16 cellular contexts compared by ENCODE assay signal in the genomic region with DNA sequence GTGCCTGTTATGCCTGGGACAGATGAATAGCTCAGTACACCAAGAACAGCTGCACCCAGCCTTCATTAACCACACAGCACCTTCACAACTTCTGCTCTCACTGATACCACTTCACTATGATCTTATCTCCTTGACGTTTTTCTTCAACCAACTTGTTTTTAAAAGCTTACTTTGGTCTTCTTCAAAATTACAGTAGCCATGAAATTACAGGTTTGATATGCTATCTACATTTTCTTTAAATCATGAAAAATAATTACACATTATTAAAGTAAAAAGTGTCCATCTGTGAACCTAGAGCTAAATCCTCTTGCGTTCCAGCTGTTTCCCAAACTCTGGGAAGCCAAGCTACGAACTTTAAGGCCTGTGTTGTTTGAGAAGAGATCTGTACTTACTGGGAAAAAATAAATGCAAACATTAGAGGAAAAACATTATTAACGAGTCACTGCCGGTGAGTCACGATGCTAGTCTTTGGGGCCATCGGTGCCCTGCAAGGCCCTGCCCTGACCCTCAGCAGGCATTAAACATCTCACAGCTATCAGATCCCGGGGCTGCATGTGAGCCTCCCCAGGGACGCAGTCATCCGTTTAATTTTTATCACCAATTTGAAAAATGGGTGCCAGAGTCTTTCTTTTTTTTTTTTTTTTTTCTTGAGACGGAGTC. TPM values are rescaled to one million over a fixed set of nuclear protein-coding genes. Genes with fewer than 3 reads are reported as not detected.
DNase-seq lines count a peak whose midpoint lies in the region; ATAC-seq and TF ChIP-seq lines count a peak whose summit lies in the region.
"Had no signal": no experiment of that assay in that cellular context is flagged by ENCODE, and none has a peak within 500 bp of the region (broad histone marks: within the 10 kb centered on the region; RNA-seq: fewer than 3 reads in every experiment).

No MANE protein-coding gene starts in this region.

- no peaks in the 10 kb centered on the region for H3K36me3 ChIP-seq in SJCRH30
- no peaks in the 10 kb centered on the region for H3K36me3 ChIP-seq in fibroblast of lung (ENCODE audit: control insufficient read depth, insufficient read depth, low read length)
- peaks cover 6% of the 10 kb centered on the region for H3K36me3 ChIP-seq in thymus (ENCODE audit: control insufficient read depth, insufficient read depth)
- no peaks in the 10 kb centered on the region for H3K36me3 ChIP-seq in naive thymus-derived CD4-positive, alpha-beta T cell (ENCODE audit: control insufficient read depth in 2 of 3, insufficient read depth in 3 of 3, low read length in 3 of 3)

- no peak overlapping the region for H3K9ac ChIP-seq in fibroblast of lung (ENCODE audit: insufficient read depth, low read length)

- no peaks in the 10 kb centered on the region for H4K20me1 ChIP-seq in fibroblast of lung (ENCODE audit: control insufficient read depth, extremely low read depth, insufficient read depth, low read length)

- peaks cover 0 to 26% (median 5%) of the 10 kb centered on the region in 5 donors for H3K36me3 Mint-ChIP-seq in naive thymus-derived CD4-positive, alpha-beta T cell
- H3K36me3 Mint-ChIP-seq: naive B cell had no signal

- no peak overlapping the region for H3K4me2 ChIP-seq in fibroblast of lung (ENCODE audit: extremely low read depth, insufficient read depth, low read length)

- intact Hi-C loops in left cardiac atrium (cut with DNase I): no loop called here
- intact Hi-C loops in naive thymus-derived CD4-positive, alpha-beta T cell (cut with micrococcal nuclease): no loop called here

- H3K4me3 Mint-ChIP-seq in naive thymus-derived CD4-positive, alpha-beta T cell: no peak overlapping the region
- H3K4me3 Mint-ChIP-seq: activated CD4-positive, alpha-beta T cell treated with anti-CD3 and anti-CD28 coated beads, Interleukin-2, amount 10 ng/mL, durations not matched to agents 24 days and 14 days; activated T-cell treated with anti-CD3 and anti-CD28 coated beads, Interleukin-2, amount 50 U/mL, for 24 hours; CD8-positive, alpha-beta T cell; naive B cell had no signal

- no peak for TF ChIP-seq CTCF in fibroblast of lung (conservative IDR thresholded peaks at IDR 0.05 in 1 of 2, IDR thresholded peaks at IDR 0.05 in 1 of 2; ENCODE audit: low read depth in 1 of 2, low read length in 2 of 2)

- no peak overlapping the region for H2AFZ ChIP-seq in fibroblast of lung (ENCODE audit: low read length)

- no peak overlapping the region for H3K4me3 ChIP-seq in SJCRH30
- H3K4me3 ChIP-seq in fibroblast of lung (replicated peaks in 1 of 4; ENCODE audit: control extremely low read depth in 1 of 4, insufficient read depth in 1 of 4, low read depth in 3 of 4, low read length in 4 of 4): no peak overlapping the region
- H3K4me3 ChIP-seq in thymus (ENCODE audit: low read length): no peak overlapping the region
- no peak overlapping the region for H3K4me3 ChIP-seq in naive thymus-derived CD4-positive, alpha-beta T cell (ENCODE audit: low read length)
- H3K4me3 ChIP-seq: left lung had no signal

- DNase-seq in NCI-H2227 treated with DMSO at 0.1 percent for 48 hours (lab: John Stamatoyannopoulos, UW) (peak; percentile 41), NCI-H2227 (lab: John Stamatoyannopoulos, UW; ENCODE audit: unreplicated experiment) (no peak), SJCRH30 (peak; percentile 85 to 94), fibroblast of lung (ENCODE audit: low read depth in 2 of 2) (peak; percentile 27 to 42), left cardiac atrium (no peak)
- no peak for DNase-seq in naive thymus-derived CD4-positive, alpha-beta T cell
- DNase-seq: 8988T; activated CD4-positive, alpha-beta T cell treated with anti-CD3 and anti-CD28 coated beads, Interleukin-2, amount 10 ng/mL, durations not matched to agents 24 days and 14 days; activated T-cell treated with anti-CD3 and anti-CD28 coated beads, Interleukin-2, amount 50 U/mL, for 24 hours; CD8-positive, alpha-beta T cell; left lung; naive B cell; NCI-H1105 treated with DMSO at 0.1 percent for 48 hours; substantia nigra had no signal

- H3K9me3 Mint-ChIP-seq in naive thymus-derived CD4-positive, alpha-beta T cell: no peaks in the 10 kb centered on the region
- H3K9me3 Mint-ChIP-seq: activated CD4-positive, alpha-beta T cell treated with anti-CD3 and anti-CD28 coated beads, Interleukin-2, amount 10 ng/mL, durations not matched to agents 24 days and 14 days; activated T-cell treated with anti-CD3 and anti-CD28 coated beads, Interleukin-2, amount 50 U/mL, for 24 hours; CD8-positive, alpha-beta T cell; naive B cell had no signal

- H3K27me3 Mint-ChIP-seq in naive thymus-derived CD4-positive, alpha-beta T cell: no peaks in the 10 kb centered on the region
- H3K27me3 Mint-ChIP-seq: activated CD4-positive, alpha-beta T cell treated with anti-CD3 and anti-CD28 coated beads, Interleukin-2, amount 10 ng/mL, durations not matched to agents 24 days and 14 days; activated T-cell treated with anti-CD3 and anti-CD28 coated beads, Interleukin-2, amount 50 U/mL, for 24 hours; naive B cell had no signal

- no peaks in the 10 kb centered on the region for H3K9me3 ChIP-seq in SJCRH30 (replicated peaks)
- H3K9me3 ChIP-seq in fibroblast of lung (ENCODE audit: control insufficient read depth, insufficient read depth, low read depth, low read length): no peaks in the 10 kb centered on the region
- H3K9me3 ChIP-seq in thymus (ENCODE audit: control insufficient read depth): no peaks in the 10 kb centered on the region
- no peaks in the 10 kb centered on the region for H3K9me3 ChIP-seq in naive thymus-derived CD4-positive, alpha-beta T cell (ENCODE audit: control insufficient read depth in 2 of 3, low read length in 3 of 3)
- H3K9me3 ChIP-seq: left lung had no signal

- WGBS in thymus: 82% methylated on average over 11 of the region's 11 CpGs

- H3K4me1 Mint-ChIP-seq in naive thymus-derived CD4-positive, alpha-beta T cell: peaks cover 0 to 3% (median 0%) of the 10 kb centered on the region in 7 donors
- H3K4me1 Mint-ChIP-seq: activated CD4-positive, alpha-beta T cell treated with anti-CD3 and anti-CD28 coated beads, Interleukin-2, amount 10 ng/mL, durations not matched to agents 24 days and 14 days; naive B cell had no signal

- H3K4me1 ChIP-seq in SJCRH30 (peaks cover 35% of the 10 kb centered on the region), fibroblast of lung (ENCODE audit: control insufficient read depth, extremely low read depth, insufficient read depth, low read length) (no peaks in the 10 kb centered on the region), thymus (ENCODE audit: control insufficient read depth, insufficient read depth, low read length) (peaks cover 7% of the 10 kb centered on the region)
- no peaks in the 10 kb centered on the region for H3K4me1 ChIP-seq in naive thymus-derived CD4-positive, alpha-beta T cell (ENCODE audit: control insufficient read depth in 2 of 2, insufficient read depth in 2 of 2, low read length in 2 of 2)
- H3K4me1 ChIP-seq: left lung had no signal

- no peaks in the 10 kb centered on the region for H3K79me2 ChIP-seq in fibroblast of lung (ENCODE audit: control insufficient read depth, insufficient read depth, low read length)

- H3K27ac Mint-ChIP-seq in naive thymus-derived CD4-positive, alpha-beta T cell: no peak overlapping the region
- H3K27ac Mint-ChIP-seq: activated T-cell treated with anti-CD3 and anti-CD28 coated beads, Interleukin-2, amount 50 U/mL, for 24 hours; CD8-positive, alpha-beta T cell; naive B cell had no signal

- ATAC-seq in HG03196 (IDR thresholded peaks at IDR 0.05; ENCODE audit: unreplicated experiment): no peak
- ATAC-seq in left cardiac atrium: no peak
- no peak for ATAC-seq in naive thymus-derived CD4-positive, alpha-beta T cell
- ATAC-seq: CD8-positive, alpha-beta T cell; left lung had no signal

- CTCF ChIA-PET in naive thymus-derived CD4-positive, alpha-beta T cell (lab: Charles Lee): interaction anchor here (0.7 to 1.1 kb wide), 2 partner anchors 49 to 85 kb away, joined by 3 to 4 read pairs; no protein-coding TSS in a partner anchor

- no peaks in the 10 kb centered on the region for H3K27me3 ChIP-seq in SJCRH30
- no peaks in the 10 kb centered on the region for H3K27me3 ChIP-seq in fibroblast of lung (ENCODE audit: control insufficient read depth, insufficient read depth, low read length)
- no peaks in the 10 kb centered on the region for H3K27me3 ChIP-seq in thymus (ENCODE audit: control insufficient read depth, insufficient read depth)
- H3K27me3 ChIP-seq in naive thymus-derived CD4-positive, alpha-beta T cell (ENCODE audit: control insufficient read depth in 2 of 2, insufficient read depth in 2 of 2, low read length in 2 of 2): no peaks in the 10 kb centered on the region
- H3K27me3 ChIP-seq: left lung had no signal

- POLR2A ChIA-PET in naive thymus-derived CD4-positive, alpha-beta T cell (lab: Charles Lee): no interaction called here

- H3K27ac ChIP-seq in SJCRH30: peak overlapping the region; percentile 97
- no peak overlapping the region for H3K27ac ChIP-seq in fibroblast of lung (ENCODE audit: insufficient read depth, low read length)
- peak overlapping the region; percentile 71 for H3K27ac ChIP-seq in thymus (ENCODE audit: low read depth)
- no peak overlapping the region for H3K27ac ChIP-seq in naive thymus-derived CD4-positive, alpha-beta T cell (ENCODE audit: low read depth, low read length)
- H3K27ac ChIP-seq: left lung had no signal

RNA-seq across cellular contexts. Expression of gene GPR153, which starts 56.3 kb away (rescaled TPM):
- 58.2 and 61.3 TPM in 2 replicates for total RNA-seq in SJCRH30 (2014; rRNA removed; shearing (Covaris generic))
- total RNA-seq in fibroblast of lung (8.9 and 13.4 TPM in 2 replicates), left cardiac atrium (10 to 100 TPM in 1 of 2 donors, 1 to 10 TPM in 1; 9.7 to 10.5 TPM)
- polyA plus RNA-seq in fibroblast of lung (4.0 and 8.5 TPM in 2 replicates), thymus (5.6 TPM)
- polyA plus RNA-seq in fibroblast of lung (2012): 5.6 and 13.9 TPM in 2 replicates
- 12.9 and 21.1 TPM in 2 replicates for polyA minus RNA-seq in fibroblast of lung (ENCODE audit: low replicate concordance)
- total RNA-seq in naive thymus-derived CD4-positive, alpha-beta T cell: 1 to 10 TPM in 2 of 5 experiments, under 1 TPM in 3; 0.27 to 2.9 (median 0.59) TPM
- not detected for polyA plus RNA-seq in naive thymus-derived CD4-positive, alpha-beta T cell

Comparison
In these comparisons a context has a peak if more than half of its experiments do, and no peak if none do; other contexts are left out.
1. DNase-seq: peak in NCI-H2227 treated with DMSO at 0.1 percent for 48 hours (single experiment), SJCRH30 (2 of 2) and fibroblast of lung (2 of 2); none in NCI-H2227 (single experiment), left cardiac atrium (single experiment) and naive thymus-derived CD4-positive, alpha-beta T cell (0 of 9).
2. H3K27ac ChIP-seq: peak in SJCRH30 (single experiment) and thymus (single experiment); none in fibroblast of lung (single experiment) and naive thymus-derived CD4-positive, alpha-beta T cell (single experiment).